ENCODE assay signal across 9 cellular contexts in genomic region chr14:44963775-44964380, GRCh38. TPM values are rescaled to one million over a fixed set of nuclear protein-coding genes. Genes with fewer than 3 reads are reported as not detected.
DNase-seq lines count a peak whose midpoint lies in the region; ATAC-seq, FAIRE-seq and TF ChIP-seq lines count a peak whose summit lies in the region.
"Had no signal": no experiment of that assay in that cellular context is flagged by ENCODE, and none has a peak within 500 bp of the region (broad histone marks: within the 10 kb centered on the region; RNA-seq: fewer than 3 reads in every experiment).

No MANE protein-coding gene starts in this region.

- H3K27me3 Mint-ChIP-seq in glutamatergic neuron (ENCODE audit: unreplicated experiment), result no peaks in the 10 kb centered on the region
- no peaks in the 10 kb centered on the region for H3K27me3 Mint-ChIP-seq in CD4-positive, alpha-beta memory T cell
- H3K27me3 Mint-ChIP-seq: activated naive CD4-positive, alpha-beta T cell treated with anti-CD3 and anti-CD28 coated beads, Interleukin-2, amount 50 U/mL, for 24 hours had no signal

- peaks cover 30% of the 10 kb centered on the region for H3K4me1 Mint-ChIP-seq in glutamatergic neuron (ENCODE audit: low read depth, unreplicated experiment)
- H3K4me1 Mint-ChIP-seq in CD4-positive, alpha-beta memory T cell, result peaks cover 48 to 63% (median 50%) of the 10 kb centered on the region in 4 donors

- no peaks in the 10 kb centered on the region for H3K9me3 ChIP-seq in Panc1 (ENCODE audit: control insufficient read depth, insufficient read depth, low read depth, low read length)
- no peaks in the 10 kb centered on the region for H3K9me3 ChIP-seq in skeletal muscle tissue (ENCODE audit: control insufficient read depth in 3 of 3, low read length in 3 of 3)
- H3K9me3 ChIP-seq in CD4-positive, alpha-beta memory T cell (ENCODE audit: control insufficient read depth in 1 of 2, low read length in 2 of 2), result no peaks in the 10 kb centered on the region

- in situ Hi-C loops in Panc1 (cut with HindIII; ENCODE audit: low pct_unique_long_range_greater_than_20kb, low sequenced_read_pairs), result no loop called here

- DNase-seq in SIG-M5 treated with dmso at 0.1 percent for 504 hours (lab: John Stamatoyannopoulos, UW; ENCODE audit: unreplicated experiment) (peak; percentile 25), SIG-M5 (lab: John Stamatoyannopoulos, UW) (no peak), Panc1 (ENCODE audit: low read depth, low spot score) (no peak), glutamatergic neuron (no peak), urothelium cell line (ENCODE audit: low spot score) (no peak)
- no peak for DNase-seq in CD4-positive, alpha-beta memory T cell

- peak overlapping the region; percentile 56 for H3K27ac Mint-ChIP-seq in glutamatergic neuron (ENCODE audit: unreplicated experiment)
- H3K27ac Mint-ChIP-seq in CD4-positive, alpha-beta memory T cell, result peak overlapping the region in 2 of 7 donors; percentile 66
- H3K27ac Mint-ChIP-seq: activated naive CD4-positive, alpha-beta T cell treated with anti-CD3 and anti-CD28 coated beads, Interleukin-2, amount 50 U/mL, for 24 hours had no signal

- no peak for FAIRE-seq in urothelium cell line (lab: Jason Lieb, UNC)

- BruUV-seq in Panc1 (replicated peaks; lab: Mats Ljungman, UMichigan), result TSS peak; percentile 65

- no peaks in the 10 kb centered on the region for H3K27me3 ChIP-seq in Panc1 (ENCODE audit: control insufficient read depth, insufficient read depth, low read length)
- no peaks in the 10 kb centered on the region for H3K27me3 ChIP-seq in skeletal muscle tissue (ENCODE audit: control insufficient read depth in 3 of 3, insufficient read depth in 3 of 3, low read length in 3 of 3)
- no peaks in the 10 kb centered on the region for H3K27me3 ChIP-seq in CD4-positive, alpha-beta memory T cell (ENCODE audit: insufficient read depth, low read length)

- H3K9ac ChIP-seq in skeletal muscle tissue (ENCODE audit: low read depth in 1 of 3, low read length in 3 of 3), result peak overlapping the region; percentile 68 to 96 (median 89)

- intact Hi-C loops in Panc1 (cut with micrococcal nuclease; ENCODE audit: unreplicated experiment), result loop anchor here (10.0 kb wide), 1 partner anchor 171 kb away; the partner anchor contains the start of genes FANCM and FKBP3
- intact Hi-C loops in CD4-positive, alpha-beta memory T cell (cut with micrococcal nuclease), result loop anchor here (5.0 kb wide), 1 partner anchor 303 kb away; no protein-coding TSS in a partner anchor

- H3K27ac ChIP-seq in Panc1 (ENCODE audit: low read length) (0 out of 2 replicates have a peak overlapping the region, but pooled peaks have one; percentile 61), skeletal muscle tissue (ENCODE audit: low read depth, low read length) (peak overlapping the region; percentile 11)
- no peak overlapping the region for H3K27ac ChIP-seq in CD4-positive, alpha-beta memory T cell (ENCODE audit: low read depth, low read length)

- CTCF ChIA-PET in Panc1 (lab: Charles Lee), result no interaction called here
- CTCF ChIA-PET in CD4-positive, alpha-beta memory T cell (lab: Charles Lee; ENCODE audit: partially characterized antibody), result interaction anchor here (1.6 kb wide), 1 partner anchor 50 kb away, joined by 5 read pairs; no protein-coding TSS in a partner anchor

- peaks cover 4% of the 10 kb centered on the region; the same call in 1 of the 2 replicates for H3K4me1 ChIP-seq in Panc1 (ENCODE audit: control insufficient read depth, insufficient read depth, low read length)
- peaks cover 23 to 36% (median 26%) of the 10 kb centered on the region in 3 donors for H3K4me1 ChIP-seq in skeletal muscle tissue (ENCODE audit: control insufficient read depth in 3 of 3, insufficient read depth in 3 of 3, low read length in 3 of 3)
- H3K4me1 ChIP-seq in CD4-positive, alpha-beta memory T cell (ENCODE audit: insufficient read depth, low read length), result peaks cover 68% of the 10 kb centered on the region

- ATAC-seq in Panc1 (no peak), GM19023 (IDR thresholded peaks at IDR 0.05; ENCODE audit: unreplicated experiment) (no peak)

- H3K36me3 ChIP-seq in Panc1 (ENCODE audit: control insufficient read depth, insufficient read depth, low read length) (peaks cover 7% of the 10 kb centered on the region), skeletal muscle tissue (ENCODE audit: control insufficient read depth in 3 of 3, insufficient read depth in 3 of 3, low read length in 3 of 3) (peaks cover 0 to 3% (median 2%) of the 10 kb centered on the region in 3 donors)
- no peaks in the 10 kb centered on the region for H3K36me3 ChIP-seq in CD4-positive, alpha-beta memory T cell (ENCODE audit: insufficient read depth, low read length)

- H3K36me3 Mint-ChIP-seq in glutamatergic neuron (ENCODE audit: unreplicated experiment), result no peaks in the 10 kb centered on the region
- peaks cover 26 to 29% of the 10 kb centered on the region in 2 donors for H3K36me3 Mint-ChIP-seq in CD4-positive, alpha-beta memory T cell

- POLR2A ChIA-PET in Panc1 (lab: Charles Lee), result no interaction called here
- POLR2A ChIA-PET in CD4-positive, alpha-beta memory T cell (lab: Charles Lee; ENCODE audit: partially characterized antibody), result interaction anchor here (4.9 kb wide), 1 partner anchor 171 kb away, joined by 77 read pairs; the partner anchor contains the start of genes FANCM and FKBP3

- peaks cover 8% of the 10 kb centered on the region for H3K9me3 Mint-ChIP-seq in glutamatergic neuron (ENCODE audit: unreplicated experiment)
- peaks cover 3 to 36% (median 27%) of the 10 kb centered on the region in 8 donors for H3K9me3 Mint-ChIP-seq in CD4-positive, alpha-beta memory T cell

- no peak overlapping the region for H3K4me3 Mint-ChIP-seq in glutamatergic neuron (ENCODE audit: unreplicated experiment)
- peak overlapping the region in 2 of 8 donors; percentile 41 to 57 for H3K4me3 Mint-ChIP-seq in CD4-positive, alpha-beta memory T cell
- H3K4me3 Mint-ChIP-seq: activated naive CD4-positive, alpha-beta T cell treated with anti-CD3 and anti-CD28 coated beads, Interleukin-2, amount 50 U/mL, for 24 hours had no signal

- H3K4me3 ChIP-seq in Panc1 (ENCODE audit: low read depth in 2 of 2, low read length in 2 of 2) (peak overlapping the region; percentile 77 to 93), skeletal muscle tissue (ENCODE audit: low read length in 3 of 3) (peak overlapping the region; percentile 73 to 96 (median 83))
- H3K4me3 ChIP-seq in CD4-positive, alpha-beta memory T cell (ENCODE audit: low read length in 2 of 2), result peak overlapping the region in 1 of 2 donors; percentile 5

- no peak for TF ChIP-seq CTCF in Panc1 (IDR thresholded peaks at IDR 0.05)
- TF ChIP-seq CTCF in glutamatergic neuron (IDR thresholded peaks at IDR 0.05; ENCODE audit: partially characterized antibody, unreplicated experiment), result no peak

RNA-seq across cellular contexts. Expression of gene TOGARAM1, which starts 1.9 kb away (rescaled TPM):
- total RNA-seq in Panc1 (2021; ENCODE audit: unreplicated experiment), result 11.6 TPM
- 3.6 TPM for polyA plus RNA-seq in Panc1 (2012; ENCODE audit: insufficient read length)
- 16.7 TPM for total RNA-seq in glutamatergic neuron (ENCODE audit: unreplicated experiment)
- total RNA-seq in skeletal muscle tissue, result 42.3 TPM
- 10 to 100 TPM; 11.3 to 11.5 TPM for total RNA-seq in CD4-positive, alpha-beta memory T cell
- 1 to 10 TPM; 7.2 to 8.8 TPM for polyA plus RNA-seq in CD4-positive, alpha-beta memory T cell

RNA-seq across cellular contexts. Expression of gene KLHL28, which starts 2.1 kb away (rescaled TPM):
- total RNA-seq in Panc1 (2021; ENCODE audit: unreplicated experiment), result 7.2 TPM
- polyA plus RNA-seq in Panc1 (2012; ENCODE audit: insufficient read length), result 3.0 TPM
- 25.4 TPM for total RNA-seq in glutamatergic neuron (ENCODE audit: unreplicated experiment)
- total RNA-seq in skeletal muscle tissue, result 24.0 TPM
- 10 to 100 TPM; 38.4 to 40.6 TPM for total RNA-seq in CD4-positive, alpha-beta memory T cell
- polyA plus RNA-seq in CD4-positive, alpha-beta memory T cell, result 10 to 100 TPM; 44.5 to 69.9 TPM
